Comparison of ENCODE assay signal across 8 cellular contexts in the genomic region with DNA sequence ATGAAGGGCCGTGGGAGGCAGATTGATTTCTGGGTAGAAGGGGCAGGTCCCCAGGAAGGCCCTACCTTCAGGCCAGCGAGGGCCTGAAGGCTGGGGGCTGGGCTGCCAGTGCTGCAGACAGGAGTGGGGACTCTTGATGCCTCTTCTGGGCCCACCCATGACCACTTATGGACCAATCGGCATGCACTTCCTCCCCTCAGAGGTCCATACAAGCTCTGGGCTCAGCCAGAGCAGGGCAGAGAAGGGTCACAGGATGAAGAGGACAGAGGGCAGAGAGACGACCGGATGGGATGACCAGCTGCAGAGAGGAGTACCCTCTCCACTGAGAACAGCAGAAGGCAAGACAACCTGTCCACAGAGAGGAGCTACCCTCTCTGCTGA.
A peak's percentile ranks its signal among the peaks of the same experiment; 100 is the strongest.
DNase-seq lines count a peak whose midpoint lies in the region; ATAC-seq, FAIRE-seq and TF ChIP-seq lines count a peak whose summit lies in the region.

No MANE protein-coding gene starts in this region.

- peak overlapping the region; percentile 38 for H3K56ac ChIP-seq in mesendoderm (ENCODE audit: low read length)

- intact Hi-C loops in body of pancreas (cut with DNase I), result loop anchor here (10.0 kb wide), 1 partner anchor 282 kb away; no protein-coding TSS in a partner anchor

- H3K79me2 ChIP-seq in astrocyte (ENCODE audit: insufficient read depth, low read length) (no peaks in the 10 kb centered on the region), mesendoderm (ENCODE audit: control insufficient read depth, insufficient read depth, low read length) (no peaks in the 10 kb centered on the region)

- POLR2A ChIA-PET in AG04449 (lab: Yijun Ruan, JAX), result interaction anchor here (1.0 kb wide), 2 partner anchors 65 to 280 kb away, joined by 3 read pairs; no protein-coding TSS in a partner anchor

- H3K4me2 ChIP-seq in astrocyte (ENCODE audit: low read length), result peak overlapping the region; percentile 77
- H3K4me2 ChIP-seq in mesendoderm (ENCODE audit: low read length), result no peak overlapping the region

- H3K4me3 ChIP-seq in AG04449 (ENCODE audit: low read depth, low read length) (peak overlapping the region; percentile 46), astrocyte (ENCODE audit: insufficient read depth, low read depth, low read length) (no peak overlapping the region), mesendoderm (ENCODE audit: low read length) (no peak overlapping the region), body of pancreas (no peak overlapping the region)

- H3K79me1 ChIP-seq in mesendoderm (ENCODE audit: low read length), result no peaks in the 10 kb centered on the region

- H3K9me3 ChIP-seq in astrocyte (ENCODE audit: insufficient read depth, low read depth, low read length) (peaks cover 10% of the 10 kb centered on the region), body of pancreas (peaks cover 0 to 7% (median 0%) of the 10 kb centered on the region in 3 donors)

- H4K20me1 ChIP-seq in astrocyte (ENCODE audit: insufficient read depth, low read length), result no peaks in the 10 kb centered on the region

- H3K23ac ChIP-seq in mesendoderm (ENCODE audit: low read length), result no peak overlapping the region

- TF ChIP-seq POLR2A in body of pancreas (IDR thresholded peaks at IDR 0.05), result no peak

- H4K8ac ChIP-seq in mesendoderm (ENCODE audit: low read depth, low read length), result no peak overlapping the region

- no peak overlapping the region for H2BK5ac ChIP-seq in mesendoderm (ENCODE audit: low read length)

- peaks cover 15% of the 10 kb centered on the region for H3K9me3 Mint-ChIP-seq in astrocyte (ENCODE audit: unreplicated experiment)

- peak overlapping the region; percentile 46 for H2AFZ ChIP-seq in astrocyte (ENCODE audit: low read depth, low read length)

- H3K27ac Mint-ChIP-seq in astrocyte (ENCODE audit: unreplicated experiment), result no peak overlapping the region

- no peaks in the 10 kb centered on the region for H3K4me1 ChIP-seq in astrocyte (ENCODE audit: insufficient read depth, low read length)
- H3K4me1 ChIP-seq in mesendoderm (ENCODE audit: control insufficient read depth, low read depth, low read length), result no peaks in the 10 kb centered on the region
- H3K4me1 ChIP-seq in body of pancreas, result peaks cover 11% of the 10 kb centered on the region

- H3K4me1 Mint-ChIP-seq in astrocyte (ENCODE audit: low read depth, unreplicated experiment), result peaks cover 3% of the 10 kb centered on the region

- no peak overlapping the region for H2AK5ac ChIP-seq in mesendoderm (ENCODE audit: low read length)

- H3K27ac ChIP-seq in astrocyte (ENCODE audit: low read depth, low read length) (no peak overlapping the region), mesendoderm (ENCODE audit: low read depth, low read length) (no peak overlapping the region), body of pancreas (no peak overlapping the region)

- WGBS in mesendoderm (ENCODE audit: extremely low coverage, insufficient coverage, low lambda C conversion rate), result no CpG with 5 or more reads among the region's 5 CpGs
- 51 to 56% methylated on average over 3 to 5 of the region's 5 CpGs for WGBS in body of pancreas, 2 donors

- CTCF ChIA-PET in AG04449 (lab: Yijun Ruan, JAX), result interaction anchor here (0.8 to 10.8 kb wide), 36 partner anchors 8 to 1544 kb away, joined by 3 to 200 read pairs (median 5); partner anchors contain the start of gene NCAPG2

- no peak overlapping the region for H2BK120ac ChIP-seq in mesendoderm (ENCODE audit: low read depth, low read length)

- peak; percentile 68 for ATAC-seq in GM19395 (IDR thresholded peaks at IDR 0.05; ENCODE audit: unreplicated experiment)
- ATAC-seq in HG03442 (IDR thresholded peaks at IDR 0.05; ENCODE audit: unreplicated experiment), result peak; percentile 52
- ATAC-seq in body of pancreas, result no peak
- no peak for ATAC-seq in GM19324 (IDR thresholded peaks at IDR 0.05; ENCODE audit: low FRiP score, unreplicated experiment)

- no peaks in the 10 kb centered on the region for H3K36me3 Mint-ChIP-seq in astrocyte (ENCODE audit: low read depth, unreplicated experiment)

- H3K27me3 Mint-ChIP-seq in astrocyte (ENCODE audit: low read depth, unreplicated experiment), result peaks cover 3% of the 10 kb centered on the region

- H3K4ac ChIP-seq in mesendoderm (ENCODE audit: low read depth, low read length), result no peak overlapping the region

- no peak overlapping the region for H3K18ac ChIP-seq in mesendoderm (ENCODE audit: low read length)

- no peak for FAIRE-seq in astrocyte (lab: Jason Lieb, UNC)
- no peak for FAIRE-seq in frontal cortex (lab: Jason Lieb, UNC)

- TF ChIP-seq CTCF in AG04449 (IDR thresholded peaks at IDR 0.05; ENCODE audit: insufficient read depth, low read length, missing control alignments) (no peak), astrocyte (IDR thresholded peaks at IDR 0.05; ENCODE audit: insufficient read depth, low read depth, low read length) (no peak), body of pancreas (IDR thresholded peaks at IDR 0.05) (no peak)

- H3K36me3 ChIP-seq in astrocyte (ENCODE audit: insufficient read depth, low read length) (no peaks in the 10 kb centered on the region), mesendoderm (ENCODE audit: control insufficient read depth, insufficient read depth, low read length) (no peaks in the 10 kb centered on the region), body of pancreas (replicated peaks in 1 of 2; ENCODE audit: insufficient read depth in 1 of 2, low read depth in 2 of 2) (no peaks in the 10 kb centered on the region)

- no peak for DNase-seq in AG04449 (ENCODE audit: low read depth, low spot score)
- DNase-seq in astrocyte (ENCODE audit: low read depth), result no peak
- peak; percentile 17 for DNase-seq in mesendoderm
- no peak for DNase-seq in frontal cortex (ENCODE audit: low spot score in 2 of 2)
- DNase-seq in body of pancreas, result no peak

- no peak overlapping the region for H3K9ac ChIP-seq in astrocyte (ENCODE audit: low read length)
- H3K9ac ChIP-seq in mesendoderm (ENCODE audit: low read length), result no peak overlapping the region

- H3K4me3 Mint-ChIP-seq in astrocyte (ENCODE audit: unreplicated experiment), result no peak overlapping the region

- H4K5ac ChIP-seq in mesendoderm (ENCODE audit: low read length), result no peak overlapping the region

- H3K27me3 ChIP-seq in astrocyte (ENCODE audit: insufficient read depth, low read length), result no peaks in the 10 kb centered on the region
- H3K27me3 ChIP-seq in mesendoderm (ENCODE audit: insufficient read depth, low read length, poor library complexity), result no peaks in the 10 kb centered on the region
- no peaks in the 10 kb centered on the region for H3K27me3 ChIP-seq in body of pancreas

- H2BK15ac ChIP-seq in mesendoderm (replicated peaks; ENCODE audit: low read depth), result no peak overlapping the region

Comparison
In these comparisons a context has a peak if more than half of its experiments do, and no peak if none do; other contexts are left out.
1. ATAC-seq: peak in GM19395 (single experiment) and HG03442 (single experiment); none in body of pancreas (single experiment) and GM19324 (single experiment).